8 cellular contexts compared by ENCODE assay signal in the genomic region with DNA sequence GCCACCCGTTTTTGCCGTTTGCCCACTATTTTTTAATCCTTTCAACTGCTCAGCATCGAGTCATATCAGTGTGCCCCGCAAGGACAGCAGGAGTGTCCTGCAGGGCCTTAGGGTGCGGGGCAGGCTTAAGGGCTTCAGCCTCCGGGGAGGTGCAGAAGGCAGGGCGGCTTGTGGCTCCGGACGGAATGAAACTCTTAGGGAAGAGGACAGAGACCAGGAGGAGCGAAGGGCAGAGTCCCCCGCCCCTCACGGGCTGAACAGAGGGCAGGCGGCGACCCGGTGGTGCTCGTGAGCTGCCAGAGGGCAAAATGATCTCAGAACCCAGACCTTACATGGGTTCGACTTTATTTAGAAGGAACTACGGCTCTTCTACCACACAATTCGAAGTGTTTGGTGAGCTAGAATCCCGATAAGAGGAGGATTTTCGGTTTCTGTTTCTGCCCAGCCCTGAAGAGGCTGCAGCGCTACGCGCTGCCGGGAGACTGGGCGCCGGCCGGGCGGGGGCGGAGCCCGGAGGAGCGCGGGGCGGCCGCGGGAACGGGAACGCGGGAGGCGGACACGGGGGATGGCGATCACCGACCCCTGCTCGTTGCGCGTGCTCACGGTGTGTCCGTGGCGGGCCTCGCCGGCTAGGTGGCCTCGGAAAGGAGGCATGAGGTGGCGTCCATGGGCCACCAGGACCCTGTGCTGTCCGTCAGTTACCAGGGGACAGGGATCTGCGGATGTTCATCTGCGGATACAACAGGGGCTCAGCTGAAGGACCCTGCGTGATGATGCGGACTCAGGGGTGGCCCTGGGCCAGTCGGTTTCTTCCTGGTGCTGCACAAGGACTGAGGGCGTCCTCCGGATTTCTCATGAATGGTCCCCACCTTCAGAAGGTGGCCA. TPM values are rescaled to one million over a fixed set of nuclear protein-coding genes. Genes with fewer than 3 reads are reported as not detected.
A peak's percentile ranks its signal among the peaks of the same experiment; 100 is the strongest.
DNase-seq lines count a peak whose midpoint lies in the region; ATAC-seq and TF ChIP-seq lines count a peak whose summit lies in the region.

No MANE protein-coding gene starts in this region.

- POLR2A ChIA-PET in naive thymus-derived CD4-positive, alpha-beta T cell (lab: Charles Lee): interaction anchor here (0.6 to 1.3 kb wide), 3 partner anchors 23 to 185 kb away, joined by 3 to 5 read pairs (median 3); no protein-coding TSS in a partner anchor

- intact Hi-C loops in activated T-helper 1 cell treated with anti-CD3 and anti-CD28 coated beads, Interleukin-12 subunit alpha, Interleukin-12 subunit beta, Interleukin-2, Interleukin-4 antibody, amounts not matched to agents 30 ng/mL and 10 ng/mL and 1 ng/mL, durations not matched to agents 14 hours and 24 hours and 36 hours (cut with micrococcal nuclease): loop anchor here (1.0 to 5.0 kb wide), 3 partner anchors 30 to 93 kb away; no protein-coding TSS in a partner anchor
- intact Hi-C loops in naive thymus-derived CD4-positive, alpha-beta T cell (cut with micrococcal nuclease): loop anchor here (1.0 to 10.0 kb wide), 6 partner anchors 84 to 1293 kb away; a partner anchor contains a TSS

- peak overlapping the region; percentile 99 for H3K27ac Mint-ChIP-seq in activated T-helper 1 cell treated with anti-CD3 and anti-CD28 coated beads, Interleukin-12 subunit alpha, Interleukin-12 subunit beta, Interleukin-2, Interleukin-4 antibody, amounts not matched to agents 30 ng/mL and 10 ng/mL and 1 ng/mL, durations not matched to agents 14 hours and 24 hours and 36 hours
- H3K27ac Mint-ChIP-seq in naive thymus-derived CD4-positive, alpha-beta T cell: peak overlapping the region; percentile 97 to 100 (median 99)

- H3K4me3 Mint-ChIP-seq in activated T-helper 1 cell treated with anti-CD3 and anti-CD28 coated beads, Interleukin-12 subunit alpha, Interleukin-12 subunit beta, Interleukin-2, Interleukin-4 antibody, amounts not matched to agents 30 ng/mL and 10 ng/mL and 1 ng/mL, durations not matched to agents 14 hours and 24 hours and 36 hours: peak overlapping the region; percentile 93
- peak overlapping the region; percentile 94 to 100 (median 100) for H3K4me3 Mint-ChIP-seq in naive thymus-derived CD4-positive, alpha-beta T cell

- H3K36me3 ChIP-seq in OCI-LY1 (ENCODE audit: insufficient read depth, low read length): no peaks in the 10 kb centered on the region
- no peaks in the 10 kb centered on the region for H3K36me3 ChIP-seq in fibroblast of lung (ENCODE audit: control insufficient read depth, insufficient read depth, low read length)
- peaks cover 0 to 2% (median 0%) of the 10 kb centered on the region in 3 experiments for H3K36me3 ChIP-seq in naive thymus-derived CD4-positive, alpha-beta T cell (ENCODE audit: control insufficient read depth in 2 of 3, insufficient read depth in 3 of 3, low read length in 3 of 3)
- no peaks in the 10 kb centered on the region for H3K36me3 ChIP-seq in subcutaneous abdominal adipose tissue (ENCODE audit: control insufficient read depth in 5 of 5, insufficient read depth in 5 of 5, low read length in 5 of 5)

- H3K4me1 ChIP-seq in OCI-LY1 (ENCODE audit: insufficient read depth, low read length, severe bottlenecking): peaks cover 38% of the 10 kb centered on the region
- peaks cover 12% of the 10 kb centered on the region for H3K4me1 ChIP-seq in fibroblast of lung (ENCODE audit: control insufficient read depth, extremely low read depth, insufficient read depth, low read length)
- H3K4me1 ChIP-seq in naive thymus-derived CD4-positive, alpha-beta T cell (ENCODE audit: control insufficient read depth in 2 of 2, insufficient read depth in 2 of 2, low read length in 2 of 2): peaks cover 26 to 29% of the 10 kb centered on the region in 2 donors
- peaks cover 2 to 67% (median 47%) of the 10 kb centered on the region in 5 donors for H3K4me1 ChIP-seq in subcutaneous abdominal adipose tissue (ENCODE audit: control insufficient read depth in 5 of 5, insufficient read depth in 5 of 5, low read length in 5 of 5)

- peak; percentile 56 for ATAC-seq in GM19035 (IDR thresholded peaks at IDR 0.05; ENCODE audit: unreplicated experiment)
- ATAC-seq in HG03159 (IDR thresholded peaks at IDR 0.05; ENCODE audit: unreplicated experiment): peak; percentile 52
- peak; percentile 80 for ATAC-seq in naive thymus-derived CD4-positive, alpha-beta T cell

- peak overlapping the region; percentile 71 for H3K9ac ChIP-seq in OCI-LY1 (ENCODE audit: low read length)
- H3K9ac ChIP-seq in fibroblast of lung (ENCODE audit: insufficient read depth, low read length): peak overlapping the region; percentile 93
- H3K9ac ChIP-seq in subcutaneous abdominal adipose tissue (ENCODE audit: low read length in 5 of 5): peak overlapping the region; percentile 80 to 99 (median 91)

- peaks cover 13% of the 10 kb centered on the region for H3K36me3 Mint-ChIP-seq in activated T-helper 1 cell treated with anti-CD3 and anti-CD28 coated beads, Interleukin-12 subunit alpha, Interleukin-12 subunit beta, Interleukin-2, Interleukin-4 antibody, amounts not matched to agents 30 ng/mL and 10 ng/mL and 1 ng/mL, durations not matched to agents 14 hours and 24 hours and 36 hours (ENCODE audit: low read depth)
- peaks cover 0 to 21% (median 5%) of the 10 kb centered on the region in 5 donors for H3K36me3 Mint-ChIP-seq in naive thymus-derived CD4-positive, alpha-beta T cell

- no peaks in the 10 kb centered on the region for H3F3A ChIP-seq in OCI-LY1 (ENCODE audit: insufficient read depth, low read length)

- H4K20me1 ChIP-seq in OCI-LY1 (ENCODE audit: insufficient read depth, low read length): no peaks in the 10 kb centered on the region
- H4K20me1 ChIP-seq in fibroblast of lung (ENCODE audit: control insufficient read depth, extremely low read depth, insufficient read depth, low read length): no peaks in the 10 kb centered on the region

- DNase-seq in activated T-helper 1 cell treated with anti-CD3 and anti-CD28 coated beads, Interleukin-12 subunit alpha, Interleukin-12 subunit beta, Interleukin-2, Interleukin-4 antibody, amounts not matched to agents 30 ng/mL and 10 ng/mL and 1 ng/mL, durations not matched to agents 14 hours and 24 hours and 36 hours (ENCODE audit: low spot score): peak; percentile 76
- peak; percentile 57 to 72 for DNase-seq in fibroblast of lung (ENCODE audit: low read depth in 2 of 2)
- DNase-seq in naive thymus-derived CD4-positive, alpha-beta T cell: peak; percentile 47 to 81 (median 61)

- H3K79me2 ChIP-seq in OCI-LY1 (ENCODE audit: insufficient read depth, low read length) (peaks cover 3% of the 10 kb centered on the region), fibroblast of lung (ENCODE audit: control insufficient read depth, insufficient read depth, low read length) (peaks cover 7% of the 10 kb centered on the region)

- no peaks in the 10 kb centered on the region for H3K27me3 ChIP-seq in OCI-LY1 (ENCODE audit: insufficient read depth, low read length)
- H3K27me3 ChIP-seq in fibroblast of lung (ENCODE audit: control insufficient read depth, insufficient read depth, low read length): no peaks in the 10 kb centered on the region
- no peaks in the 10 kb centered on the region for H3K27me3 ChIP-seq in naive thymus-derived CD4-positive, alpha-beta T cell (ENCODE audit: control insufficient read depth in 2 of 2, insufficient read depth in 2 of 2, low read length in 2 of 2)
- no peaks in the 10 kb centered on the region for H3K27me3 ChIP-seq in subcutaneous abdominal adipose tissue (ENCODE audit: control insufficient read depth in 5 of 5, insufficient read depth in 4 of 5, low read length in 5 of 5)

- no peaks in the 10 kb centered on the region for H3K9me2 ChIP-seq in OCI-LY1 (ENCODE audit: low read depth, low read length)

- H3K27ac ChIP-seq in C4-2B (peak overlapping the region; percentile 55), OCI-LY1 (ENCODE audit: low read depth, low read length, poor library complexity, severe bottlenecking) (no peak overlapping the region), fibroblast of lung (ENCODE audit: insufficient read depth, low read length) (peak overlapping the region; percentile 95), subcutaneous abdominal adipose tissue (ENCODE audit: low read depth, low read length) (peak overlapping the region; percentile 96)
- H3K27ac ChIP-seq in naive thymus-derived CD4-positive, alpha-beta T cell (ENCODE audit: low read depth, low read length): peak overlapping the region; percentile 85

- no peaks in the 10 kb centered on the region for H3K27me3 Mint-ChIP-seq in activated T-helper 1 cell treated with anti-CD3 and anti-CD28 coated beads, Interleukin-12 subunit alpha, Interleukin-12 subunit beta, Interleukin-2, Interleukin-4 antibody, amounts not matched to agents 30 ng/mL and 10 ng/mL and 1 ng/mL, durations not matched to agents 14 hours and 24 hours and 36 hours (ENCODE audit: insufficient read depth)
- no peaks in the 10 kb centered on the region for H3K27me3 Mint-ChIP-seq in naive thymus-derived CD4-positive, alpha-beta T cell

- H3K9me3 ChIP-seq in OCI-LY1 (ENCODE audit: low read length): no peaks in the 10 kb centered on the region
- H3K9me3 ChIP-seq in fibroblast of lung (ENCODE audit: control insufficient read depth, insufficient read depth, low read depth, low read length): no peaks in the 10 kb centered on the region
- H3K9me3 ChIP-seq in naive thymus-derived CD4-positive, alpha-beta T cell (ENCODE audit: control insufficient read depth in 2 of 3, low read length in 3 of 3): no peaks in the 10 kb centered on the region
- no peaks in the 10 kb centered on the region for H3K9me3 ChIP-seq in subcutaneous abdominal adipose tissue (ENCODE audit: control insufficient read depth in 5 of 5, low read length in 5 of 5)

- CTCF ChIA-PET in naive thymus-derived CD4-positive, alpha-beta T cell (lab: Charles Lee): interaction anchor here (0.5 to 1.1 kb wide), 3 partner anchors 116 to 385 kb away, joined by 3 read pairs; no protein-coding TSS in a partner anchor

- H3K9me3 Mint-ChIP-seq in activated T-helper 1 cell treated with anti-CD3 and anti-CD28 coated beads, Interleukin-12 subunit alpha, Interleukin-12 subunit beta, Interleukin-2, Interleukin-4 antibody, amounts not matched to agents 30 ng/mL and 10 ng/mL and 1 ng/mL, durations not matched to agents 14 hours and 24 hours and 36 hours: no peaks in the 10 kb centered on the region
- no peaks in the 10 kb centered on the region for H3K9me3 Mint-ChIP-seq in naive thymus-derived CD4-positive, alpha-beta T cell

- H2AFZ ChIP-seq in OCI-LY1 (ENCODE audit: low read length) (peak overlapping the region; percentile 81), fibroblast of lung (ENCODE audit: low read length) (peak overlapping the region; percentile 99)

- H3K4me1 Mint-ChIP-seq in activated T-helper 1 cell treated with anti-CD3 and anti-CD28 coated beads, Interleukin-12 subunit alpha, Interleukin-12 subunit beta, Interleukin-2, Interleukin-4 antibody, amounts not matched to agents 30 ng/mL and 10 ng/mL and 1 ng/mL, durations not matched to agents 14 hours and 24 hours and 36 hours (ENCODE audit: low read depth): peaks cover 79% of the 10 kb centered on the region
- peaks cover 30 to 92% (median 84%) of the 10 kb centered on the region in 7 donors for H3K4me1 Mint-ChIP-seq in naive thymus-derived CD4-positive, alpha-beta T cell

- peak overlapping the region; percentile 59 for H3K4me3 ChIP-seq in OCI-LY1 (ENCODE audit: low read depth, low read length, poor library complexity, severe bottlenecking)
- H3K4me3 ChIP-seq in fibroblast of lung (replicated peaks in 1 of 4; ENCODE audit: control extremely low read depth in 1 of 4, insufficient read depth in 1 of 4, low read depth in 3 of 4, low read length in 4 of 4): peak overlapping the region; percentile 70 to 88 (median 73)
- H3K4me3 ChIP-seq in naive thymus-derived CD4-positive, alpha-beta T cell (ENCODE audit: low read length): peak overlapping the region; percentile 96
- peak overlapping the region; percentile 88 to 95 (median 88) for H3K4me3 ChIP-seq in subcutaneous abdominal adipose tissue (ENCODE audit: low read depth in 1 of 5, low read length in 5 of 5)

- no peak for TF ChIP-seq CTCF in C4-2B (conservative IDR thresholded peaks at IDR 0.05)
- peak; percentile 12; the same call in 1 of the 2 replicates for TF ChIP-seq CTCF in OCI-LY1 (IDR thresholded peaks at IDR 0.05; ENCODE audit: low read length)
- no peak for TF ChIP-seq CTCF in fibroblast of lung (conservative IDR thresholded peaks at IDR 0.05 in 1 of 2, IDR thresholded peaks at IDR 0.05 in 1 of 2; ENCODE audit: low read depth in 1 of 2, low read length in 2 of 2)

- H3K4me2 ChIP-seq in OCI-LY1 (ENCODE audit: low read length) (peak overlapping the region; percentile 81), fibroblast of lung (ENCODE audit: extremely low read depth, insufficient read depth, low read length) (peak overlapping the region; percentile 86)

RNA-seq across cellular contexts. Expression of a gene that starts 4.3 kb away (rescaled TPM):
- 161 and 171 TPM in 2 replicates for total RNA-seq in activated T-helper 1 cell treated with anti-CD3 and anti-CD28 coated beads, Interleukin-12 subunit alpha, Interleukin-12 subunit beta, Interleukin-2, Interleukin-4 antibody, amounts not matched to agents 30 ng/mL and 10 ng/mL and 1 ng/mL, durations not matched to agents 14 hours and 24 hours and 36 hours
- total RNA-seq in fibroblast of lung: 93.0 and 120 TPM in 2 replicates
- 73.7 and 106 TPM in 2 replicates for polyA plus RNA-seq in fibroblast of lung
- polyA plus RNA-seq in fibroblast of lung (2012): 59.1 and 77.4 TPM in 2 replicates
- polyA minus RNA-seq in fibroblast of lung (ENCODE audit: low replicate concordance): 9.0 and 13.0 TPM in 2 replicates
- 100 to 1,000 TPM; 203 to 391 (median 214) TPM for total RNA-seq in naive thymus-derived CD4-positive, alpha-beta T cell
- polyA plus RNA-seq in naive thymus-derived CD4-positive, alpha-beta T cell: 100 to 1,000 TPM; 103 to 191 TPM
